In genomic region chr16:71846443-71846842, GRCh38 we compare ENCODE assay signal across 7 cellular contexts. TPM values are rescaled to one million over a fixed set of nuclear protein-coding genes. Genes with fewer than 3 reads are reported as not detected.
DNase-seq lines count a peak whose midpoint lies in the region; ATAC-seq and TF ChIP-seq lines count a peak whose summit lies in the region.

No MANE protein-coding gene starts in this region.

- no peaks in the 10 kb centered on the region for H4K20me1 ChIP-seq in mammary epithelial cell (ENCODE audit: insufficient read depth, low read length)

- dilution Hi-C loops in mammary epithelial cell (cut with HindIII; ENCODE audit: low sequenced_read_pairs): loop anchor here (5.0 kb wide), 2 partner anchors 41 to 59 kb away; no protein-coding TSS in a partner anchor

- ATAC-seq in GM19023 (IDR thresholded peaks at IDR 0.05; ENCODE audit: unreplicated experiment) (peak; percentile 1), right lobe of liver (peak in 2 of 4 donors; percentile 4 to 9), HG03108 (IDR thresholded peaks at IDR 0.05; ENCODE audit: unreplicated experiment) (no peak)

- intact Hi-C loops in mammary epithelial cell (cut with micrococcal nuclease): loop anchor here (5.0 kb wide), 2 partner anchors 36 to 51 kb away; partner anchors contain the start of genes IST1 and ZNF821
- intact Hi-C loops in right lobe of liver (cut with DNase I): no loop called here
- intact Hi-C loops in tibial artery (cut with DNase I; ENCODE audit: low total_unique reads): loop anchor here (5.0 kb wide), 1 partner anchor 34 kb away; no protein-coding TSS in a partner anchor

- peaks cover 39% of the 10 kb centered on the region for H3K36me3 ChIP-seq in NT2/D1 (ENCODE audit: insufficient read depth, insufficient read length, low read length)
- H3K36me3 ChIP-seq in mammary epithelial cell (ENCODE audit: insufficient read depth, low read length): peaks cover 11% of the 10 kb centered on the region
- peaks cover 0 to 33% (median 9%) of the 10 kb centered on the region in 4 donors for H3K36me3 ChIP-seq in right lobe of liver
- H3K36me3 ChIP-seq in tibial artery: peaks cover 28 to 34% (median 31%) of the 10 kb centered on the region in 3 donors

- peak overlapping the region; percentile 85 for H3K4me2 ChIP-seq in mammary epithelial cell (ENCODE audit: insufficient read depth, low read depth, low read length)

- under 1% methylated on average over 19 of the region's 19 CpGs for WGBS in mammary epithelial cell (ENCODE audit: low coverage, missing lambda C conversion rate)
- under 1% methylated on average over 18 of the region's 19 CpGs for WGBS in right lobe of liver (ENCODE audit: insufficient coverage, low coverage, low lambda C conversion rate, missing lambda C conversion rate)

- peak overlapping the region; percentile 99 for H3K9ac ChIP-seq in NT2/D1 (ENCODE audit: insufficient read length, low read depth)
- H3K9ac ChIP-seq in mammary epithelial cell (ENCODE audit: insufficient read depth, low read length): peak overlapping the region; percentile 96

- H3K4me3 ChIP-seq in NT2/D1 (ENCODE audit: insufficient read length, low read depth) (peak overlapping the region; percentile 99), mammary epithelial cell (replicated peaks in 1 of 3; ENCODE audit: insufficient read depth in 1 of 3, low read depth in 2 of 3, low read length in 3 of 3) (peak overlapping the region; percentile 85 to 97 (median 95)), right lobe of liver (peak overlapping the region; percentile 65 to 96 (median 79)), tibial artery (peak overlapping the region; percentile 81 to 99)

- BruUV-seq in mammary epithelial cell (replicated peaks; lab: Mats Ljungman, UMichigan): no TSS peak

- H3K27ac ChIP-seq in mammary epithelial cell (ENCODE audit: insufficient read depth, low read depth, low read length) (peak overlapping the region; percentile 90), right lobe of liver (peak overlapping the region; percentile 81 to 90 (median 85)), tibial artery (peak overlapping the region; percentile 90 to 96)

- peaks cover 46% of the 10 kb centered on the region for H3K79me2 ChIP-seq in mammary epithelial cell (ENCODE audit: insufficient read depth, low read length)

- CTCF ChIA-PET in mammary epithelial cell (lab: Charles Lee; ENCODE audit: low non-redundant PET): no interaction called here

- in situ Hi-C loops in mammary epithelial cell (cut with MboI; ENCODE audit: low sequenced_read_pairs in 2 of 2): no loop called here

- TF ChIP-seq POLR2A in right lobe of liver (IDR thresholded peaks at IDR 0.05): no peak

- TF ChIP-seq CTCF in mammary epithelial cell (conservative IDR thresholded peaks at IDR 0.05 in 1 of 2, IDR thresholded peaks at IDR 0.05 in 1 of 2; ENCODE audit: extremely low read depth in 1 of 2, insufficient read depth in 1 of 2, low read depth in 1 of 2, low read length in 2 of 2): no peak
- TF ChIP-seq CTCF in right lobe of liver (IDR thresholded peaks at IDR 0.05): no peak
- TF ChIP-seq CTCF in tibial artery (IDR thresholded peaks at IDR 0.05): no peak

- H3K4me1 ChIP-seq in NT2/D1 (ENCODE audit: insufficient read depth, insufficient read length): peaks cover 2% of the 10 kb centered on the region
- H3K4me1 ChIP-seq in mammary epithelial cell (ENCODE audit: insufficient read depth, low read length): peaks cover 11% of the 10 kb centered on the region
- peaks cover 0 to 13% (median 0%) of the 10 kb centered on the region in 4 donors for H3K4me1 ChIP-seq in right lobe of liver
- H3K4me1 ChIP-seq in tibial artery: peaks cover 0 to 22% (median 13%) of the 10 kb centered on the region in 4 donors

- DNase-seq in NT2/D1 (ENCODE audit: low read depth, low spot score) (peak; percentile 23), mammary epithelial cell (peak; percentile 13), right lobe of liver (peak in 1 of 3 donors; percentile 46), tibial artery (no peak), NCI-H146 (lab: John Stamatoyannopoulos, UW) (no peak)

- peak overlapping the region; percentile 89 for H2AFZ ChIP-seq in mammary epithelial cell (ENCODE audit: low read depth, low read length)

- H3K9me3 ChIP-seq in NT2/D1 (ENCODE audit: insufficient read depth, low read length) (no peaks in the 10 kb centered on the region), mammary epithelial cell (replicated peaks; ENCODE audit: insufficient read depth, low read length) (no peaks in the 10 kb centered on the region), right lobe of liver (no peaks in the 10 kb centered on the region), tibial artery (no peaks in the 10 kb centered on the region)

- H3K27me3 ChIP-seq in NT2/D1 (ENCODE audit: insufficient read depth, insufficient read length) (no peaks in the 10 kb centered on the region), mammary epithelial cell (ENCODE audit: insufficient read depth, low read length) (no peaks in the 10 kb centered on the region), right lobe of liver (no peaks in the 10 kb centered on the region), tibial artery (no peaks in the 10 kb centered on the region)

RNA-seq across cellular contexts. Expression of gene ATXN1L, which starts 0.7 kb away (rescaled TPM):
- total RNA-seq in mammary epithelial cell: 10 to 100 TPM; 15.5 to 16.7 TPM
- 10.4 TPM for polyA plus RNA-seq in mammary epithelial cell
- polyA minus RNA-seq in mammary epithelial cell: 15.9 TPM
- total RNA-seq in right lobe of liver: 10 to 100 TPM in 3 of 6 experiments, 1 to 10 TPM in 3; 9.2 to 11.9 (median 10.3) TPM

RNA-seq across cellular contexts. Expression of gene ZNF821, which starts 37.5 kb away (rescaled TPM):
- total RNA-seq in mammary epithelial cell (1 to 10 TPM; 5.6 to 6.2 TPM), right lobe of liver (1 to 10 TPM; 1.3 to 3.8 (median 1.7) TPM)
- 3.0 TPM for polyA plus RNA-seq in mammary epithelial cell
- not detected for polyA minus RNA-seq in mammary epithelial cell

RNA-seq across cellular contexts. Expression of gene AP1G1, which starts 37.8 kb away (rescaled TPM):
- 10 to 100 TPM; 80.1 to 95.4 TPM for total RNA-seq in mammary epithelial cell
- 80.2 TPM for polyA plus RNA-seq in mammary epithelial cell
- polyA minus RNA-seq in mammary epithelial cell: 170 TPM
- 10 to 100 TPM; 47.8 to 54.1 (median 52.5) TPM for total RNA-seq in right lobe of liver

RNA-seq across cellular contexts. Expression of gene IST1, which starts 48.9 kb away (rescaled TPM):
- total RNA-seq in mammary epithelial cell (100 to 1,000 TPM; 123 to 203 TPM), right lobe of liver (10 to 100 TPM; 44.7 to 73.4 (median 65.5) TPM)
- 134 TPM for polyA plus RNA-seq in mammary epithelial cell
- 98.4 TPM for polyA minus RNA-seq in mammary epithelial cell

Comparison
In these comparisons a context has a peak if more than half of its experiments do, and no peak if none do; other contexts are left out.
1. DNase-seq: peak in NT2/D1 (single experiment) and mammary epithelial cell (single experiment); none in tibial artery (0 of 2) and NCI-H146 (single experiment).
2. intact Hi-C loops: an anchor here in mammary epithelial cell (5.0 kb wide) and tibial artery (5.0 kb wide); none called in right lobe of liver.
3. Peak in every context shown above with its lines, with median percentiles within 50 percentile points of each other: H3K4me3 ChIP-seq and H3K27ac ChIP-seq.